ENCODE assay signal across 16 cellular contexts in the genomic region with DNA sequence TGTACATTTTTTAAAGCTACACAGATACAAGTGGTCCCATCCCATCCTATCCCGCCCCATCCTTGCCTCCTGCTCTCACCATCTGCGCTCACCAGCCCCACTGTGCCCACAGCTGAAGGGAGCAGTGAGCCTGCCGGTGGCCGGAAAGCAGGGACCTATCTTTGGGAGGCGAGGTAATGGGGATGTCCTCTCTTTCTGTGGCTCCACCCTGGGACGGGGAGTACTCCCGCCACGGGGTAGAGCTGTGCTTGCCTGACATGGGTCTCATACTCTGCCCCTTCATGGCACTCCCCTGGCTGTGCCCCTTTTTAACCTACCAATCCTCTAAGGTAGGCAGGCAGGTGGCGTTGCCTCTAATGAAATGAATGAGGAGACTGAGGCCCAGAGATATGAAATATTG. TPM values are rescaled to one million over a fixed set of nuclear protein-coding genes. Genes with fewer than 3 reads are reported as not detected.
DNase-seq lines count a peak whose midpoint lies in the region; ATAC-seq and TF ChIP-seq lines count a peak whose summit lies in the region.
"Had no signal": no experiment of that assay in that cellular context is flagged by ENCODE, and none has a peak within 500 bp of the region (broad histone marks: within the 10 kb centered on the region; RNA-seq: fewer than 3 reads in every experiment).

No MANE protein-coding gene starts in this region.

- no peak overlapping the region for H4K8ac ChIP-seq in H9 (replicated peaks; ENCODE audit: insufficient read length, low read depth, low read length)

- WGBS in H9 (ENCODE audit: extremely low coverage, insufficient read length, low lambda C conversion rate): no CpG with 5 or more reads among the region's 9 CpGs

- DNase-seq in H9: no peak
- peak in 1 of 2 experiments; percentile 43 for DNase-seq in SJCRH30
- peak; percentile 32 for DNase-seq in iPS-NIHi11 (ENCODE audit: low spot score)
- DNase-seq in activated T-cell treated with anti-CD3 and anti-CD28 coated beads, Interleukin-2, amount 50 U/mL, for 72 hours: no peak
- DNase-seq in UCSD-AML1 (lab: John Stamatoyannopoulos, UW; ENCODE audit: unreplicated experiment): no peak
- no peak for DNase-seq in T-helper 2 cell treated with Interferon-gamma antibody and Interleukin-4, amounts not matched to agents 5 μg/mL and 100 μg/mL, for 36 hours (ENCODE audit: low spot score)
- DNase-seq: activated gamma-delta T cell treated with Interleukin-2 at 50 U/mL for 16 hours, heart right ventricle, NCI-H1930, testis had no signal

- no peaks in the 10 kb centered on the region for H3K79me2 ChIP-seq in H9 (ENCODE audit: insufficient read depth, low read length)

- no peak overlapping the region for H3K9ac ChIP-seq in H9 (ENCODE audit: extremely low read depth, insufficient read length, low read length)
- no peak overlapping the region for H3K9ac ChIP-seq in skeletal muscle tissue (ENCODE audit: low read depth in 1 of 3, low read length in 3 of 3)

- H3K4me3 Mint-ChIP-seq in H9: peak overlapping the region; percentile 60 to 77; a peak in 4 of 5 replicates
- H3K4me3 Mint-ChIP-seq in activated T-cell treated with anti-CD3 and anti-CD28 coated beads, Interleukin-2, amount 50 U/mL, for 72 hours: no peak overlapping the region
- H3K4me3 Mint-ChIP-seq in T-helper 2 cell treated with Interferon-gamma antibody and Interleukin-4, amounts not matched to agents 5 μg/mL and 100 μg/mL, for 36 hours: no peak overlapping the region
- H3K4me3 Mint-ChIP-seq: T-helper 1 cell treated with Interleukin-12 subunit alpha and Interleukin-12 subunit beta and Interleukin-4 antibody, amounts not matched to agents 30 μg/mL and 1 μg/mL, for 36 hours had no signal

- H2BK120ac ChIP-seq in H9 (ENCODE audit: low read depth, low read length, poor library complexity, severe bottlenecking): no peak overlapping the region

- no peak overlapping the region for H4K91ac ChIP-seq in H9 (ENCODE audit: insufficient read length, low read depth, low read length)

- H3K4me3 ChIP-seq in SJCRH30 (no peak overlapping the region; the same call in 1 of the 2 replicates), skeletal muscle tissue (ENCODE audit: low read length in 3 of 3) (no peak overlapping the region)
- H3K4me3 ChIP-seq: heart right ventricle, testis had no signal

- H3K27me3 Mint-ChIP-seq in H9 (ENCODE audit: low read depth): peaks cover 22% of the 10 kb centered on the region
- no peaks in the 10 kb centered on the region for H3K27me3 Mint-ChIP-seq in activated T-cell treated with anti-CD3 and anti-CD28 coated beads, Interleukin-2, amount 50 U/mL, for 72 hours (ENCODE audit: low read depth)
- no peaks in the 10 kb centered on the region for H3K27me3 Mint-ChIP-seq in T-helper 2 cell treated with Interferon-gamma antibody and Interleukin-4, amounts not matched to agents 5 μg/mL and 100 μg/mL, for 36 hours (ENCODE audit: low read depth)

- H3K4me1 Mint-ChIP-seq in H9: peaks cover 54 to 72% of the 10 kb centered on the region in 2 experiments
- H3K4me1 Mint-ChIP-seq in activated T-cell treated with anti-CD3 and anti-CD28 coated beads, Interleukin-2, amount 50 U/mL, for 72 hours (ENCODE audit: low read depth): peaks cover 19% of the 10 kb centered on the region
- peaks cover 9% of the 10 kb centered on the region for H3K4me1 Mint-ChIP-seq in T-helper 2 cell treated with Interferon-gamma antibody and Interleukin-4, amounts not matched to agents 5 μg/mL and 100 μg/mL, for 36 hours (ENCODE audit: low read depth)

- H3K14ac ChIP-seq in H9 (ENCODE audit: insufficient read depth, low read length): no peak overlapping the region

- H3K23ac ChIP-seq in H9 (ENCODE audit: insufficient read length, low read depth, low read length): no peak overlapping the region

- H3K23me2 ChIP-seq in H9 (ENCODE audit: insufficient read length, low read depth, low read length, poor library complexity, severe bottlenecking): peaks cover 5% of the 10 kb centered on the region

- no peak overlapping the region for H4K5ac ChIP-seq in H9 (ENCODE audit: insufficient read length, low read depth, low read length)

- no peak overlapping the region for H3K4ac ChIP-seq in H9 (ENCODE audit: low read depth, low read length)

- H2BK12ac ChIP-seq in H9 (ENCODE audit: insufficient read length, low read depth, low read length): no peak overlapping the region

- H2BK5ac ChIP-seq in H9 (ENCODE audit: insufficient read length, low read length): no peak overlapping the region

- no peak for ATAC-seq in activated T-cell treated with anti-CD3 and anti-CD28 coated beads, Interleukin-2, amount 50 U/mL, for 72 hours (replicated peaks in 1 of 2)
- no peak for ATAC-seq in GM21390 (IDR thresholded peaks at IDR 0.05; ENCODE audit: unreplicated experiment)
- ATAC-seq: activated CD4-positive, CD25-positive, alpha-beta regulatory T cell treated with anti-CD3 and anti-CD28 coated beads, Interleukin-2, amount 50 U/mL, for 24 hours; heart right ventricle; left lobe of liver had no signal

- no peaks in the 10 kb centered on the region for H3K9me3 ChIP-seq in H9 (ENCODE audit: control insufficient read depth, low read depth, low read length)
- H3K9me3 ChIP-seq in SJCRH30 (replicated peaks): no peaks in the 10 kb centered on the region
- no peaks in the 10 kb centered on the region for H3K9me3 ChIP-seq in skeletal muscle tissue (ENCODE audit: control insufficient read depth in 3 of 3, low read length in 3 of 3)
- H3K9me3 ChIP-seq: heart right ventricle, testis had no signal

- no peaks in the 10 kb centered on the region for H4K20me1 ChIP-seq in H9 (ENCODE audit: control insufficient read depth, insufficient read depth, insufficient read length)

- H2AFZ ChIP-seq in H9 (ENCODE audit: low read length): no peak overlapping the region

- H2BK20ac ChIP-seq in H9 (ENCODE audit: low read depth, low read length, poor library complexity, severe bottlenecking): no peak overlapping the region

- peak overlapping the region in 2 of 3 experiments; percentile 32 to 98; a peak in 2 of 7 replicates for H3K27ac Mint-ChIP-seq in H9
- H3K27ac Mint-ChIP-seq in activated T-cell treated with anti-CD3 and anti-CD28 coated beads, Interleukin-2, amount 50 U/mL, for 72 hours: no peak overlapping the region
- H3K27ac Mint-ChIP-seq in T-helper 2 cell treated with Interferon-gamma antibody and Interleukin-4, amounts not matched to agents 5 μg/mL and 100 μg/mL, for 36 hours: no peak overlapping the region
- H3K27ac Mint-ChIP-seq: T-helper 1 cell treated with Interleukin-12 subunit alpha and Interleukin-12 subunit beta and Interleukin-4 antibody, amounts not matched to agents 30 μg/mL and 1 μg/mL, for 36 hours had no signal

- TF ChIP-seq CTCF in H9 (conservative IDR thresholded peaks at IDR 0.05): no peak

- H3K9me3 Mint-ChIP-seq in H9: no peaks in the 10 kb centered on the region
- H3K9me3 Mint-ChIP-seq in activated T-cell treated with anti-CD3 and anti-CD28 coated beads, Interleukin-2, amount 50 U/mL, for 72 hours: no peaks in the 10 kb centered on the region
- H3K9me3 Mint-ChIP-seq in T-helper 2 cell treated with Interferon-gamma antibody and Interleukin-4, amounts not matched to agents 5 μg/mL and 100 μg/mL, for 36 hours: no peaks in the 10 kb centered on the region
- H3K9me3 Mint-ChIP-seq: T-helper 1 cell treated with Interleukin-12 subunit alpha and Interleukin-12 subunit beta and Interleukin-4 antibody, amounts not matched to agents 30 μg/mL and 1 μg/mL, for 36 hours had no signal

- H3K36me3 Mint-ChIP-seq in H9 (ENCODE audit: insufficient read depth in 1 of 3, low read depth in 3 of 3): no peaks in the 10 kb centered on the region; a peak in 1 of 7 replicates
- no peaks in the 10 kb centered on the region for H3K36me3 Mint-ChIP-seq in activated T-cell treated with anti-CD3 and anti-CD28 coated beads, Interleukin-2, amount 50 U/mL, for 72 hours (ENCODE audit: insufficient read depth in 2 of 2)
- no peaks in the 10 kb centered on the region for H3K36me3 Mint-ChIP-seq in T-helper 2 cell treated with Interferon-gamma antibody and Interleukin-4, amounts not matched to agents 5 μg/mL and 100 μg/mL, for 36 hours (ENCODE audit: low read depth)

- no peak overlapping the region for H3K56ac ChIP-seq in H9 (ENCODE audit: insufficient read length, low read depth, low read length)

- H3K27ac ChIP-seq in H9 (ENCODE audit: insufficient read length, low read depth, low read length) (no peak overlapping the region), SJCRH30 (peak overlapping the region; percentile 58), skeletal muscle tissue (ENCODE audit: low read depth, low read length) (peak overlapping the region; percentile 36)
- H3K27ac ChIP-seq: testis had no signal

- H3K27me3 ChIP-seq in H9 (ENCODE audit: insufficient read depth, low read length) (no peaks in the 10 kb centered on the region; the same call in 1 of the 2 replicates), SJCRH30 (no peaks in the 10 kb centered on the region), skeletal muscle tissue (ENCODE audit: control insufficient read depth in 3 of 3, insufficient read depth in 3 of 3, low read length in 3 of 3) (no peaks in the 10 kb centered on the region)
- H3K27me3 ChIP-seq: heart right ventricle, testis had no signal

- H3K18ac ChIP-seq in H9 (ENCODE audit: insufficient read length, low read depth, low read length): peak overlapping the region; percentile 47

- H3K4me1 ChIP-seq in H9 (ENCODE audit: insufficient read depth, low read length) (peaks cover 22% of the 10 kb centered on the region; the same call in 1 of the 2 replicates), SJCRH30 (peaks cover 42% of the 10 kb centered on the region), skeletal muscle tissue (ENCODE audit: control insufficient read depth in 3 of 3, insufficient read depth in 3 of 3, low read length in 3 of 3) (peaks cover 23 to 37% (median 26%) of the 10 kb centered on the region in 3 donors)

- H3K4me2 ChIP-seq in H9 (ENCODE audit: insufficient read depth, insufficient read length, low read length): peak overlapping the region; percentile 61

- H3K36me3 ChIP-seq in SJCRH30 (no peaks in the 10 kb centered on the region), skeletal muscle tissue (ENCODE audit: control insufficient read depth in 3 of 3, insufficient read depth in 3 of 3, low read length in 3 of 3) (no peaks in the 10 kb centered on the region)
- H3K36me3 ChIP-seq: heart right ventricle had no signal

- no peak overlapping the region for H2AK5ac ChIP-seq in H9 (ENCODE audit: insufficient read length, low read length)

- H3T11ph ChIP-seq in H9 (ENCODE audit: low read length): no peak overlapping the region

- no peaks in the 10 kb centered on the region for H3K79me1 ChIP-seq in H9 (ENCODE audit: insufficient read depth, low read depth, low read length, poor library complexity, severe bottlenecking)

- H2BK15ac ChIP-seq in H9 (ENCODE audit: low read depth, low read length): no peak overlapping the region

RNA-seq across cellular contexts. Expression of a gene that starts 13.3 kb away (rescaled TPM):
- total RNA-seq in H9 (2021) (0.61 TPM in 2 replicates), skeletal muscle tissue (not detected)
- total RNA-seq in SJCRH30 (2014; rRNA removed; shearing (Covaris generic)): 0.25 and 0.77 TPM in 2 replicates
- total RNA-seq in activated T-cell treated with anti-CD3 and anti-CD28 coated beads, Interleukin-2, amount 50 U/mL, for 72 hours: 1 to 10 TPM; 3.2 to 4.0 TPM
- total RNA-seq: M059J had no signal

RNA-seq across cellular contexts. Expression of a gene that starts 21.6 kb away (rescaled TPM):
- total RNA-seq in H9 (2021): 72.8 and 78.8 TPM in 2 replicates
- 0.43 and 1.1 TPM in 2 replicates for total RNA-seq in SJCRH30 (2014; rRNA removed; shearing (Covaris generic))
- total RNA-seq in skeletal muscle tissue: 22.4 TPM
- 10 to 100 TPM; 58.4 to 83.6 TPM for total RNA-seq in activated T-cell treated with anti-CD3 and anti-CD28 coated beads, Interleukin-2, amount 50 U/mL, for 72 hours

Comparison
In these comparisons a context has a peak if more than half of its experiments do, and no peak if none do; other contexts are left out.
1. H3K27ac Mint-ChIP-seq: peak in H9 (2 of 3); none in activated T-cell treated with anti-CD3 and anti-CD28 coated beads, Interleukin-2, amount 50 U/mL, for 72 hours (single experiment) and T-helper 2 cell treated with Interferon-gamma antibody and Interleukin-4, amounts not matched to agents 5 μg/mL and 100 μg/mL, for 36 hours (single experiment).
2. H3K4me3 Mint-ChIP-seq: peak in H9 (2 of 2); none in activated T-cell treated with anti-CD3 and anti-CD28 coated beads, Interleukin-2, amount 50 U/mL, for 72 hours (0 of 2) and T-helper 2 cell treated with Interferon-gamma antibody and Interleukin-4, amounts not matched to agents 5 μg/mL and 100 μg/mL, for 36 hours (single experiment).
3. RNA of a gene that starts 21.6 kb away (total RNA-seq): 58.4 to 83.6 TPM in activated T-cell treated with anti-CD3 and anti-CD28 coated beads, Interleukin-2, amount 50 U/mL, for 72 hours, 72.8 to 78.8 TPM in H9 and 22.4 TPM in skeletal muscle tissue (single experiment); 0.43 to 1.1 TPM in SJCRH30; every median in the first group is over 10 times any median in the second.